11 cellular contexts compared by ENCODE assay signal in genomic region chr5:136309932-136310598, GRCh38. TPM values are rescaled to one million over a fixed set of nuclear protein-coding genes. Genes with fewer than 3 reads are reported as not detected.
A peak's percentile ranks its signal among the peaks of the same experiment; 100 is the strongest.
DNase-seq lines count a peak whose midpoint lies in the region; ATAC-seq and TF ChIP-seq lines count a peak whose summit lies in the region.
"Had no signal": no experiment of that assay in that cellular context is flagged by ENCODE, and none has a peak within 500 bp of the region (broad histone marks: within the 10 kb centered on the region; RNA-seq: fewer than 3 reads in every experiment).

No MANE protein-coding gene starts in this region.

- H3K27ac Mint-ChIP-seq in activated naive CD4-positive, alpha-beta T cell treated with anti-CD3 and anti-CD28 coated beads, Interleukin-2, amount 50 U/mL, for 72 hours: no peak overlapping the region

- DNase-seq in GM13976 (ENCODE audit: low spot score) (peak; percentile 21), AG20443 (ENCODE audit: low spot score) (no peak), ACHN (no peak), MG63 (no peak)
- no peak for DNase-seq in activated naive CD4-positive, alpha-beta T cell treated with anti-CD3 and anti-CD28 coated beads, Interleukin-2, amount 50 U/mL, for 72 hours (ENCODE audit: low spot score in 2 of 2)
- DNase-seq: activated CD4-positive, alpha-beta T cell treated with anti-CD3 and anti-CD28 coated beads, Interleukin-2, amount 50 U/mL, for 4 hours; effector CD4-positive, alpha-beta T cell; retina had no signal

- H3K36me3 ChIP-seq in MG63: no peaks in the 10 kb centered on the region

- ATAC-seq in GM19397 (IDR thresholded peaks at IDR 0.05; ENCODE audit: unreplicated experiment): peak; percentile 96
- ATAC-seq in HG02870 (IDR thresholded peaks at IDR 0.05; ENCODE audit: unreplicated experiment): peak; percentile 99
- peak; percentile 95 for ATAC-seq in HG03558 (IDR thresholded peaks at IDR 0.05; ENCODE audit: extremely low read depth, unreplicated experiment)
- ATAC-seq in activated naive CD4-positive, alpha-beta T cell treated with anti-CD3 and anti-CD28 coated beads, Interleukin-2, amount 50 U/mL, for 72 hours: no peak

- in situ Hi-C loops in GM13976 (cut with MboI; ENCODE audit: low sequenced_read_pairs, unreplicated experiment) (no loop called here), ACHN (cut with HindIII; ENCODE audit: low pct_ligation_motif_present, low pct_unique_long_range_greater_than_20kb, low sequenced_read_pairs) (no loop called here)

- TF ChIP-seq CTCF in GM13976 (IDR thresholded peaks at IDR 0.05; ENCODE audit: borderline replicate concordance, control extremely low read depth, extremely low read depth, insufficient read depth, missing control alignments): no peak

- H3K27me3 ChIP-seq in MG63: peaks cover 30% of the 10 kb centered on the region

- no peaks in the 10 kb centered on the region for H3K36me3 Mint-ChIP-seq in activated naive CD4-positive, alpha-beta T cell treated with anti-CD3 and anti-CD28 coated beads, Interleukin-2, amount 50 U/mL, for 72 hours

- no peak overlapping the region for H3K4me3 ChIP-seq in MG63

- H3K9me3 Mint-ChIP-seq in activated naive CD4-positive, alpha-beta T cell treated with anti-CD3 and anti-CD28 coated beads, Interleukin-2, amount 50 U/mL, for 72 hours: no peaks in the 10 kb centered on the region

- no peaks in the 10 kb centered on the region for H3K9me3 ChIP-seq in MG63

RNA-seq across cellular contexts. Expression of gene TRPC7, which starts 55.3 kb away (rescaled TPM):
- total RNA-seq in activated naive CD4-positive, alpha-beta T cell treated with anti-CD3 and anti-CD28 coated beads, Interleukin-2, amount 50 U/mL, for 72 hours: not detected
- total RNA-seq in MG63 (2014; rRNA removed; shearing (Covaris generic); ENCODE audit: low replicate concordance): not detected in 2 replicates

Comparison
In these comparisons a context has a peak if more than half of its experiments do, and no peak if none do; other contexts are left out.
1. ATAC-seq: peak in GM19397 (single experiment), HG02870 (single experiment) and HG03558 (single experiment); none in activated naive CD4-positive, alpha-beta T cell treated with anti-CD3 and anti-CD28 coated beads, Interleukin-2, amount 50 U/mL, for 72 hours (0 of 2).